8 cellular contexts compared by ENCODE assay signal in genomic region chr15:78065284-78065872, GRCh38. TPM values are rescaled to one million over a fixed set of nuclear protein-coding genes. Genes with fewer than 3 reads are reported as not detected.
DNase-seq lines count a peak whose midpoint lies in the region; ATAC-seq and TF ChIP-seq lines count a peak whose summit lies in the region.

No MANE protein-coding gene starts in this region.

- H3K4me3 Mint-ChIP-seq in H9: no peak overlapping the region

- no peak overlapping the region for H2BK12ac ChIP-seq in H9 (ENCODE audit: insufficient read length, low read depth, low read length)

- WGBS in SK-N-SH (ENCODE audit: low lambda C conversion rate): 45% methylated on average over 5 of the region's 5 CpGs
- 14 to 26% (median 18%) methylated on average over 5 of the region's 5 CpGs for WGBS in ovary, 3 donors
- no CpG with 5 or more reads among the region's 5 CpGs for WGBS in H9 (ENCODE audit: extremely low coverage, insufficient read length, low lambda C conversion rate)

- peaks cover 2% of the 10 kb centered on the region for H3K79me1 ChIP-seq in H9 (ENCODE audit: insufficient read depth, low read depth, low read length, poor library complexity, severe bottlenecking)

- H3K18ac ChIP-seq in H9 (ENCODE audit: insufficient read length, low read depth, low read length): no peak overlapping the region

- H3K4me1 ChIP-seq in SK-N-SH (ENCODE audit: control insufficient read depth in 1 of 2, insufficient read depth in 2 of 2, low read depth in 1 of 2, low read length in 1 of 2) (peaks cover 69 to 73% of the 10 kb centered on the region in 2 experiments), ovary (ENCODE audit: insufficient read depth) (peaks cover 53% of the 10 kb centered on the region), H9 (ENCODE audit: insufficient read depth, low read length) (peaks cover 19% of the 10 kb centered on the region)

- peaks cover 29 to 58% of the 10 kb centered on the region in 2 experiments for H3K4me1 Mint-ChIP-seq in H9

- POLR2A ChIA-PET in SK-N-SH (lab: Yijun Ruan, JAX): no interaction called here

- no peak overlapping the region for H3T11ph ChIP-seq in H9 (ENCODE audit: low read length)

- peak overlapping the region; percentile 57 for H3K4me2 ChIP-seq in SK-N-SH
- no peak overlapping the region for H3K4me2 ChIP-seq in H9 (ENCODE audit: insufficient read depth, insufficient read length, low read length)

- H3K36me3 ChIP-seq in SK-N-SH (replicated peaks in 1 of 2; ENCODE audit: control insufficient read depth in 1 of 2, insufficient read depth in 2 of 2, low read length in 1 of 2) (no peaks in the 10 kb centered on the region), ovary (no peaks in the 10 kb centered on the region)

- no peaks in the 10 kb centered on the region for H3K36me3 Mint-ChIP-seq in H9 (ENCODE audit: insufficient read depth in 1 of 3, low read depth in 3 of 3)

- H3K27ac ChIP-seq in SK-N-SH (ENCODE audit: low read depth in 2 of 2, low read length in 1 of 2): peak overlapping the region; percentile 87 to 99
- peak overlapping the region; percentile 72 to 95 for H3K27ac ChIP-seq in ovary
- no peak overlapping the region for H3K27ac ChIP-seq in H9 (ENCODE audit: insufficient read length, low read depth, low read length)

- CTCF ChIA-PET in SK-N-SH (lab: Yijun Ruan, JAX): interaction anchor here (1.0 to 1.2 kb wide), 2 partner anchors 20 to 98 kb away, joined by 3 read pairs; no protein-coding TSS in a partner anchor

- peak overlapping the region in 1 of 3 experiments; percentile 68; a peak in 2 of 7 replicates for H3K27ac Mint-ChIP-seq in H9

- H3K27me3 ChIP-seq in SK-N-SH (ENCODE audit: insufficient read depth) (no peaks in the 10 kb centered on the region), ovary (no peaks in the 10 kb centered on the region), H9 (ENCODE audit: insufficient read depth, low read length) (no peaks in the 10 kb centered on the region)

- H2AFZ ChIP-seq in SK-N-SH (ENCODE audit: low read depth) (no peak overlapping the region), H9 (ENCODE audit: low read length) (no peak overlapping the region)

- no peak overlapping the region for H4K91ac ChIP-seq in H9 (ENCODE audit: insufficient read length, low read depth, low read length)

- H2AK5ac ChIP-seq in H9 (ENCODE audit: insufficient read length, low read length): no peak overlapping the region

- no peak for TF ChIP-seq RAD21 in SK-N-SH (IDR thresholded peaks at IDR 0.05; ENCODE audit: low read length)

- no peaks in the 10 kb centered on the region for H3K27me3 Mint-ChIP-seq in H9 (ENCODE audit: low read depth)

- no peak overlapping the region for H4K5ac ChIP-seq in H9 (ENCODE audit: insufficient read length, low read depth, low read length)

- TF ChIP-seq EP300 in SK-N-SH (IDR thresholded peaks at IDR 0.05; ENCODE audit: borderline replicate concordance in 1 of 2, low read depth in 1 of 2, low read length in 1 of 2) (peak in 1 of 2 experiments; percentile 46; a peak in 1 of 4 replicates), ovary (IDR thresholded peaks at IDR 0.05) (no peak)

- H3F3A ChIP-seq in SK-N-SH (replicated peaks; ENCODE audit: insufficient read depth): peaks cover 27% of the 10 kb centered on the region

- intact Hi-C loops in ovary (cut with DNase I): no loop called here

- H3K23ac ChIP-seq in H9 (ENCODE audit: insufficient read length, low read depth, low read length): no peak overlapping the region

- H3K9ac ChIP-seq in SK-N-SH (peak overlapping the region; percentile 22; the same call in 1 of the 2 replicates), H9 (ENCODE audit: extremely low read depth, insufficient read length, low read length) (no peak overlapping the region)

- H4K8ac ChIP-seq in H9 (replicated peaks; ENCODE audit: insufficient read length, low read depth, low read length): no peak overlapping the region

- no peak overlapping the region for H2BK15ac ChIP-seq in H9 (ENCODE audit: low read depth, low read length)

- H3K9me3 ChIP-seq in SK-N-SH (no peaks in the 10 kb centered on the region), ovary (no peaks in the 10 kb centered on the region), H9 (ENCODE audit: control insufficient read depth, low read depth, low read length) (no peaks in the 10 kb centered on the region)

- H2BK120ac ChIP-seq in H9 (ENCODE audit: low read depth, low read length, poor library complexity, severe bottlenecking): no peak overlapping the region

- no peak overlapping the region for H3K14ac ChIP-seq in H9 (ENCODE audit: insufficient read depth, low read length)

- H2BK5ac ChIP-seq in H9 (ENCODE audit: insufficient read length, low read length): no peak overlapping the region

- H3K4me3 ChIP-seq in SK-N-SH (ENCODE audit: low read depth in 2 of 2, low read length in 1 of 2) (no peak overlapping the region; a peak in 1 of 4 replicates), fibroblast of mammary gland (ENCODE audit: control insufficient read depth, low read depth, low read length) (no peak overlapping the region), ovary (peak overlapping the region; percentile 4)

- peak; percentile 99 for DNase-seq in H4 (ENCODE audit: low spot score)
- DNase-seq in SK-N-SH: no peak
- DNase-seq in fibroblast of mammary gland (ENCODE audit: low read depth): peak; percentile 99
- peak; percentile 50 to 82 (median 62) for DNase-seq in ovary
- DNase-seq in H9: no peak

- H3K23me2 ChIP-seq in H9 (ENCODE audit: insufficient read length, low read depth, low read length, poor library complexity, severe bottlenecking): no peaks in the 10 kb centered on the region

- ATAC-seq in HG02763 (IDR thresholded peaks at IDR 0.05; ENCODE audit: unreplicated experiment) (no peak), HG03457 (IDR thresholded peaks at IDR 0.05; ENCODE audit: unreplicated experiment) (no peak), GM21825 (IDR thresholded peaks at IDR 0.05; ENCODE audit: unreplicated experiment) (no peak)

- H3K4ac ChIP-seq in H9 (ENCODE audit: low read depth, low read length): no peak overlapping the region

- no peak for TF ChIP-seq CTCF in SK-N-SH (IDR thresholded peaks at IDR 0.05)
- no peak for TF ChIP-seq CTCF in fibroblast of mammary gland (conservative IDR thresholded peaks at IDR 0.05; ENCODE audit: control insufficient read depth, insufficient read depth, low read depth, low read length)
- TF ChIP-seq CTCF in ovary (IDR thresholded peaks at IDR 0.05): no peak
- TF ChIP-seq CTCF in H9 (conservative IDR thresholded peaks at IDR 0.05): no peak

- H2BK20ac ChIP-seq in H9 (ENCODE audit: low read depth, low read length, poor library complexity, severe bottlenecking): no peak overlapping the region

- H3K79me2 ChIP-seq in SK-N-SH (ENCODE audit: insufficient read depth): peaks cover 93% of the 10 kb centered on the region
- H3K79me2 ChIP-seq in H9 (ENCODE audit: insufficient read depth, low read length): peaks cover 3% of the 10 kb centered on the region; the same call in 1 of the 2 replicates

- H3K9me2 ChIP-seq in SK-N-SH: no peaks in the 10 kb centered on the region

- H4K20me1 ChIP-seq in SK-N-SH (ENCODE audit: insufficient read depth) (peaks cover 24% of the 10 kb centered on the region), H9 (ENCODE audit: control insufficient read depth, insufficient read depth, insufficient read length) (no peaks in the 10 kb centered on the region)

- H3K9me3 Mint-ChIP-seq in H9: no peaks in the 10 kb centered on the region

- peak; percentile 49 for TF ChIP-seq POLR2A in ovary (IDR thresholded peaks at IDR 0.05)

- H3K56ac ChIP-seq in H9 (ENCODE audit: insufficient read length, low read depth, low read length): no peak overlapping the region

TF ChIP-seq in SK-N-SH, 30 proteins besides CTCF, POLR2A, EP300 and RAD21 (continues in another document):
- TF ChIP-seq MAX (IDR thresholded peaks at IDR 0.05; ENCODE audit: low read depth) (peak; percentile 94), GABPA (IDR thresholded peaks at IDR 0.05; ENCODE audit: low read depth) (no peak), ZBTB33 (IDR thresholded peaks at IDR 0.05; ENCODE audit: borderline replicate concordance, low read depth) (no peak), NFIC (IDR thresholded peaks at IDR 0.05; ENCODE audit: borderline replicate concordance) (peak; percentile 45; the same call in 1 of the 2 replicates), SIN3A (IDR thresholded peaks at IDR 0.05; ENCODE audit: borderline replicate concordance, low read depth, low read length) (0 out of 2 replicates have a peak, but pooled peaks have one; percentile 32)

RNA-seq across cellular contexts. Expression of gene TBC1D2B, which starts 12.1 kb away (rescaled TPM):
- total RNA-seq in H4 (2014; rRNA removed; shearing (Covaris generic)): 12.3 and 13.8 TPM in 2 replicates
- polyA plus RNA-seq in SK-N-SH (2012; rRNA removed) (19.0 and 26.8 TPM in 2 replicates), ovary (100 to 1,000 TPM in 1 of 2 donors, 10 to 100 TPM in 1; 53.3 to 122 TPM)
- 10.8 and 15.3 TPM in 2 replicates for polyA plus RNA-seq in SK-N-SH (2012; cell fraction: cytosol; rRNA removed)
- polyA plus RNA-seq in SK-N-SH (2012; cell fraction: nucleus; rRNA removed): 63.4 and 87.9 TPM in 2 replicates
- total RNA-seq in ovary (100 to 1,000 TPM in 4 of 7 donors, 10 to 100 TPM in 3; 42.3 to 146 (median 115) TPM), H9 (2021) (16.0 and 17.6 TPM in 2 replicates)

RNA-seq across cellular contexts. Expression of gene SH2D7, which starts 27.0 kb away (rescaled TPM):
- not detected in 2 replicates for total RNA-seq in H4 (2014; rRNA removed; shearing (Covaris generic))
- polyA plus RNA-seq in SK-N-SH (2012; rRNA removed): not detected in 2 replicates
- 0.01 TPM in 2 replicates for polyA plus RNA-seq in SK-N-SH (2012; cell fraction: cytosol; rRNA removed)
- 0.02 TPM in 1 of 2 replicates, not detected in the other for polyA plus RNA-seq in SK-N-SH (2012; cell fraction: nucleus; rRNA removed)
- not detected for total RNA-seq in ovary
- polyA plus RNA-seq in ovary: not detected
- total RNA-seq in H9 (2021): not detected in 2 replicates

Comparison
In these comparisons a context has a peak if more than half of its experiments do, and no peak if none do; other contexts are left out.
1. DNase-seq: peak in H4 (single experiment), fibroblast of mammary gland (single experiment) and ovary (5 of 5); none in SK-N-SH (single experiment) and H9 (single experiment).